15 cellular contexts compared by ENCODE assay signal in genomic region chr21:38699048-38699447, GRCh38.
DNase-seq lines count a peak whose midpoint lies in the region; FAIRE-seq and TF ChIP-seq lines count a peak whose summit lies in the region.
"Had no signal": no experiment of that assay in that cellular context is flagged by ENCODE, and none has a peak within 500 bp of the region (broad histone marks: within the 10 kb centered on the region; RNA-seq: fewer than 3 reads in every experiment).

No MANE protein-coding gene starts in this region.

- intact Hi-C loops in stomach (cut with DNase I; ENCODE audit: low total_unique reads): no loop called here

- H3K9ac ChIP-seq in H1 (replicated peaks in 1 of 4; ENCODE audit: extremely low read depth in 1 of 4, low read depth in 3 of 4, low read length in 3 of 4) (no peak overlapping the region), neural progenitor cell (no peak overlapping the region)

- H4K20me1 ChIP-seq in H1 (replicated peaks in 1 of 2; ENCODE audit: control insufficient read depth in 1 of 2, insufficient read depth in 2 of 2, low read length in 2 of 2) (no peaks in the 10 kb centered on the region), neural progenitor cell (ENCODE audit: low read depth) (no peaks in the 10 kb centered on the region)

- H3K4me3 ChIP-seq in H1 (ENCODE audit: extremely low read depth in 1 of 4, insufficient read depth in 2 of 4, low read depth in 3 of 4, low read length in 4 of 4): no peak overlapping the region
- no peak overlapping the region for H3K4me3 ChIP-seq in neural progenitor cell
- no peak overlapping the region for H3K4me3 ChIP-seq in stomach
- H3K4me3 ChIP-seq: SJSA1, transverse colon had no signal

- TF ChIP-seq EP300 in H1 (IDR thresholded peaks at IDR 0.05; ENCODE audit: borderline replicate concordance in 1 of 2, low read depth in 2 of 2, low read length in 2 of 2): no peak
- TF ChIP-seq EP300 in stomach (IDR thresholded peaks at IDR 0.05): no peak

- H2BK5ac ChIP-seq in H1 (ENCODE audit: low read depth, low read length): no peak overlapping the region

- H3K79me2 ChIP-seq in H1 (ENCODE audit: control insufficient read depth in 1 of 2, insufficient read depth in 2 of 2, low read length in 2 of 2): no peaks in the 10 kb centered on the region
- H3K79me2 ChIP-seq in neural progenitor cell (ENCODE audit: low read depth): no peaks in the 10 kb centered on the region

- H2BK12ac ChIP-seq in H1 (ENCODE audit: low read depth, low read length): no peak overlapping the region

- no peak overlapping the region for H4K91ac ChIP-seq in H1 (replicated peaks; ENCODE audit: insufficient read length, low read length)

- H3F3A ChIP-seq in neural progenitor cell (ENCODE audit: low read depth): no peaks in the 10 kb centered on the region

- peak; percentile 28 to 39; a peak in 3 of 4 replicates for TF ChIP-seq RAD21 in H1 (IDR thresholded peaks at IDR 0.05 in 1 of 2, conservative IDR thresholded peaks at IDR 0.05 in 1 of 2; ENCODE audit: low read depth in 2 of 2, low read length in 2 of 2)

- no peak overlapping the region for H3K4me3 Mint-ChIP-seq in neural progenitor cell
- H3K4me3 Mint-ChIP-seq: activated T-cell treated with anti-CD3 and anti-CD28 coated beads, Interleukin-2, amount 50 U/mL, for 24 hours had no signal

- H2AFZ ChIP-seq in H1 (ENCODE audit: low read length) (no peak overlapping the region), neural progenitor cell (replicated peaks) (no peak overlapping the region)

- H3K23me2 ChIP-seq in H1 (ENCODE audit: low read depth, low read length): no peaks in the 10 kb centered on the region

- H2BK120ac ChIP-seq in H1 (replicated peaks; ENCODE audit: low read depth, low read length): no peak overlapping the region

- H3K79me1 ChIP-seq in H1 (ENCODE audit: low read depth, low read length): no peaks in the 10 kb centered on the region

- H3K56ac ChIP-seq in H1 (replicated peaks; ENCODE audit: insufficient read length, low read depth, low read length): no peak overlapping the region

- H3K27ac Mint-ChIP-seq in neural progenitor cell: no peak overlapping the region
- H3K27ac Mint-ChIP-seq: activated T-cell treated with anti-CD3 and anti-CD28 coated beads, Interleukin-2, amount 50 U/mL, for 24 hours had no signal

- 91% methylated on average over 2 of the region's 2 CpGs; no CpG with 5 or more reads in 1 of the 2 experiments for WGBS in H1 (ENCODE audit: extremely low coverage in 1 of 2, insufficient coverage in 1 of 2, insufficient read length in 1 of 2, insufficient replicate concordance in 2 of 2, low coverage in 1 of 2, low lambda C conversion rate in 2 of 2, missing lambda C conversion rate in 1 of 2), 2 experiments
- 65 to 76% (median 72%) methylated on average over 2 of the region's 2 CpGs for WGBS in stomach, 5 donors

- no peak overlapping the region for H2AK5ac ChIP-seq in H1 (ENCODE audit: low read depth, low read length)

- H3K23ac ChIP-seq in H1 (ENCODE audit: insufficient read length): no peak overlapping the region

- H3K4me1 Mint-ChIP-seq in neural progenitor cell: no peaks in the 10 kb centered on the region

- TF ChIP-seq POLR2A in H1 (IDR thresholded peaks at IDR 0.05; ENCODE audit: control extremely low read depth in 1 of 2, low read depth in 2 of 2, low read length in 2 of 2) (no peak), stomach (IDR thresholded peaks at IDR 0.05) (no peak)

- no peak overlapping the region for H4K5ac ChIP-seq in H1 (ENCODE audit: insufficient read length, low read depth, low read length)

- H2BK20ac ChIP-seq in H1 (ENCODE audit: low read length): no peak overlapping the region

- H4K8ac ChIP-seq in H1 (ENCODE audit: extremely low read depth, insufficient read depth, low read length): no peak overlapping the region

- peak; percentile 7; the same call in 1 of the 2 replicates for TF ChIP-seq CTCF in GM12874 (IDR thresholded peaks at IDR 0.05; ENCODE audit: insufficient read depth, low read depth, low read length)
- TF ChIP-seq CTCF in H1 (IDR thresholded peaks at IDR 0.05; ENCODE audit: control extremely low read depth in 1 of 3, insufficient read depth in 1 of 3, low read depth in 1 of 3, low read length in 3 of 3): peak; percentile 35 to 71 (median 69); a peak in 3 of 4 replicates
- peak; percentile 33 for TF ChIP-seq CTCF in neural progenitor cell (IDR thresholded peaks at IDR 0.05)
- TF ChIP-seq CTCF in stomach (IDR thresholded peaks at IDR 0.05): no peak

- H3K27ac ChIP-seq in H1 (ENCODE audit: low read depth, low read length) (no peak overlapping the region), neural progenitor cell (no peak overlapping the region), stomach (no peak overlapping the region)
- H3K27ac ChIP-seq: SJSA1, transverse colon had no signal

- H3K36me3 ChIP-seq in H1 (ENCODE audit: control insufficient read depth in 2 of 4, insufficient read depth in 4 of 4, low read length in 3 of 4) (no peaks in the 10 kb centered on the region), neural progenitor cell (no peaks in the 10 kb centered on the region), stomach (no peaks in the 10 kb centered on the region)
- H3K36me3 ChIP-seq: SJSA1, transverse colon had no signal

- no peak for FAIRE-seq in H1 (lab: Jason Lieb, UNC)

- H3K14ac ChIP-seq in H1 (ENCODE audit: insufficient read length): no peak overlapping the region

- H3K27me3 Mint-ChIP-seq in neural progenitor cell (ENCODE audit: insufficient read depth, low read depth): peaks cover 5% of the 10 kb centered on the region

- H3K9me3 Mint-ChIP-seq in neural progenitor cell: peaks cover 11% of the 10 kb centered on the region
- H3K9me3 Mint-ChIP-seq: activated T-cell treated with anti-CD3 and anti-CD28 coated beads, Interleukin-2, amount 50 U/mL, for 24 hours had no signal

- H2BK15ac ChIP-seq in H1 (ENCODE audit: low read length): no peak overlapping the region

- H3K27me3 ChIP-seq in H1 (replicated peaks in 1 of 4; ENCODE audit: control insufficient read depth in 3 of 4, extremely low read depth in 1 of 4, insufficient read depth in 3 of 4, low read length in 3 of 4) (no peaks in the 10 kb centered on the region), neural progenitor cell (no peaks in the 10 kb centered on the region), stomach (peaks cover 0 to 38% (median 0%) of the 10 kb centered on the region in 3 donors)
- H3K27me3 ChIP-seq: SJSA1, transverse colon had no signal

- POLR2A ChIA-PET in H1 (lab: Charles Lee; ENCODE audit: partially characterized antibody): no interaction called here

- no peaks in the 10 kb centered on the region for H3K36me3 Mint-ChIP-seq in neural progenitor cell

- no peak overlapping the region for H3K4ac ChIP-seq in H1 (replicated peaks; ENCODE audit: insufficient read length, low read depth, low read length)

- H3K9me3 ChIP-seq in H1 (ENCODE audit: insufficient read depth in 2 of 2, low read depth in 1 of 2, low read length in 1 of 2): no peaks in the 10 kb centered on the region
- no peaks in the 10 kb centered on the region for H3K9me3 ChIP-seq in neural progenitor cell (ENCODE audit: low read depth)
- no peaks in the 10 kb centered on the region for H3K9me3 ChIP-seq in stomach
- H3K9me3 ChIP-seq: SJSA1, transverse colon had no signal

- CTCF ChIA-PET in H1 (lab: Charles Lee; ENCODE audit: partially characterized antibody): interaction anchor here (0.5 to 3.1 kb wide), 23 partner anchors 9 to 904 kb away, joined by 3 to 13 read pairs (median 3); no protein-coding TSS in a partner anchor

- H3K4me1 ChIP-seq in H1 (replicated peaks in 1 of 4; ENCODE audit: control insufficient read depth in 3 of 4, insufficient read depth in 4 of 4, low read length in 3 of 4) (no peaks in the 10 kb centered on the region; a peak in 1 of 7 replicates), neural progenitor cell (no peaks in the 10 kb centered on the region), stomach (peaks cover 0 to 6% (median 2%) of the 10 kb centered on the region in 4 donors)
- H3K4me1 ChIP-seq: transverse colon had no signal

- H3K18ac ChIP-seq in H1 (ENCODE audit: extremely low read depth, low read length): no peak overlapping the region

- H3K4me2 ChIP-seq in H1 (ENCODE audit: insufficient read depth in 1 of 2, low read depth in 2 of 2, low read length in 2 of 2): no peak overlapping the region
- no peak overlapping the region for H3K4me2 ChIP-seq in neural progenitor cell

- DNase-seq in NCI-H146 (lab: John Stamatoyannopoulos, UW) (peak; percentile 51), H1 (ENCODE audit: low read depth in 1 of 2, low spot score in 2 of 2) (peak in 1 of 2 experiments; percentile 63), neural progenitor cell (ENCODE audit: low spot score) (peak; percentile 15), occipital lobe (lab: John Stamatoyannopoulos, UW) (no peak), stomach (no peak), ecto neural progenitor cell (ENCODE audit: low spot score) (no peak)
- DNase-seq in activated effector memory CD4-positive, alpha-beta T cell treated with Interleukin-2 at 50 U/mL for 16 hours: no peak
- DNase-seq: activated CD4-positive, CD25-positive, alpha-beta regulatory T cell; activated T-cell treated with anti-CD3 and anti-CD28 coated beads, Interleukin-2, amount 50 U/mL, for 24 hours; amniotic stem cell; NCI-H1417; stimulated activated CD4-positive, alpha-beta T cell treated with anti-CD3 and anti-CD28 coated beads, Interleukin-12 subunit alpha, Interleukin-12 subunit beta, amount 100 ng/mL, for 4 hours; transverse colon had no signal

TF ChIP-seq in H1, 55 proteins besides CTCF, POLR2A, EP300 and RAD21 (continues in another document):
- TF ChIP-seq TBP (IDR thresholded peaks at IDR 0.05; ENCODE audit: low read depth, low read length) (no peak), HDAC2 (IDR thresholded peaks at IDR 0.05; ENCODE audit: borderline replicate concordance in 1 of 2, low read depth in 2 of 2, low read length in 2 of 2) (no peak), KDM4A (IDR thresholded peaks at IDR 0.05; ENCODE audit: low read depth, low read length, severe bottlenecking) (no peak), BACH1 (IDR thresholded peaks at IDR 0.05; ENCODE audit: low read length) (no peak), SIRT6 (IDR thresholded peaks at IDR 0.05; ENCODE audit: low read length) (no peak), CHD1 (IDR thresholded peaks at IDR 0.05; ENCODE audit: low read depth, low read length) (no peak), ZNF274 (IDR thresholded peaks at IDR 0.05; ENCODE audit: borderline replicate concordance, extremely low read depth, low read length) (no peak), ATF2 (IDR thresholded peaks at IDR 0.05; ENCODE audit: low read length) (no peak), SP4 (IDR thresholded peaks at IDR 0.05; ENCODE audit: low read length) (no peak)

Comparison
In these comparisons a context has a peak if more than half of its experiments do, and no peak if none do; other contexts are left out.
1. CTCF ChIP-seq: peak in GM12874 (single experiment), H1 (3 of 3) and neural progenitor cell (single experiment); none in stomach (0 of 7).
2. DNase-seq: peak in NCI-H146 (single experiment) and neural progenitor cell (single experiment); none in occipital lobe (single experiment), activated effector memory CD4-positive, alpha-beta T cell treated with Interleukin-2 at 50 U/mL for 16 hours (single experiment), stomach (single experiment) and ecto neural progenitor cell (single experiment).